Comparison of ENCODE assay signal across 16 cellular contexts in the genomic region with DNA sequence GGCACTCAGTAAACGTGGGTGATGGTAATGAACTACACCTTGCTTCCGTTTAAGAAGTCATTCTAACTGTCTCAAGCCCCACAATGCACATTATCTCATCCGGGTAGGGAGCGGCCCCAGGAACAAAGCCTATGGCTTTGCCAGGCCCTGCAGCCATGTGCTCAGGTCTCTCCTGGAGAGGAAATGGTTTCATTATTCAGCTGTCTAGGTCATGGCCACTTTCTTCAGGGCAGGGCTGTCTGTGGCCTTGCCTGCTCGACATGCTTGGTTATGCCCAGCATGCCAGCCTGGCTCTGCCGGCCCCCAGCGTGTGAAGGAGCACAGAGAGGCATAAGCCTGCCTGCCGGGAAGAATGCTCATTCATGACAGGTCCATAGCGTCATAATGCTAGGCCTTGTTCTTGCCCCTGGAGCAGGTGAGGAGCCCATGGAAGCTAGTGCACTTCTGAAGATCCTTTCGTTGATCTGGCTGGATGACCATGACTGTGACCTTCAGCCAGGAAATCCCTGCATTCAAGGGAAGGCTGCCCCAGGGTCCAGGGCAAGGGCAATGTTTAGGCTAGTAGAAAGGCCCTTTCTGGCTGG. TPM values are rescaled to one million over a fixed set of nuclear protein-coding genes. Genes with fewer than 3 reads are reported as not detected.
A peak's percentile ranks its signal among the peaks of the same experiment; 100 is the strongest.
DNase-seq lines count a peak whose midpoint lies in the region; ATAC-seq, FAIRE-seq and TF ChIP-seq lines count a peak whose summit lies in the region.
"Had no signal": no experiment of that assay in that cellular context is flagged by ENCODE, and none has a peak within 500 bp of the region (broad histone marks: within the 10 kb centered on the region; RNA-seq: fewer than 3 reads in every experiment).

No MANE protein-coding gene starts in this region.

- H4K20me1 ChIP-seq in keratinocyte (ENCODE audit: control insufficient read depth, extremely low read depth, insufficient read depth, low read length) = no peaks in the 10 kb centered on the region

- WGBS in psoas muscle, 3 donors = 25 to 56% (median 41%) methylated on average over 10 of the region's 10 CpGs

- peaks cover 0 to 5% of the 10 kb centered on the region in 2 donors for H3K27me3 Mint-ChIP-seq in CD8-positive, alpha-beta memory T cell

- H3K79me2 ChIP-seq in keratinocyte (ENCODE audit: control insufficient read depth, insufficient read depth, low read length) = no peaks in the 10 kb centered on the region

- POLR2A ChIA-PET in CD8-positive, alpha-beta memory T cell (lab: Charles Lee) = no interaction called here

- no peaks in the 10 kb centered on the region for H3K36me3 Mint-ChIP-seq in CD8-positive, alpha-beta memory T cell
- H3K36me3 Mint-ChIP-seq: memory B cell had no signal

- H2AFZ ChIP-seq in keratinocyte (ENCODE audit: control insufficient read depth, low read length) = peak overlapping the region; percentile 78

- no peaks in the 10 kb centered on the region for H3K9me3 Mint-ChIP-seq in CD8-positive, alpha-beta memory T cell
- H3K9me3 Mint-ChIP-seq: memory B cell had no signal

- in situ Hi-C loops in ACHN (cut with HindIII; ENCODE audit: low pct_ligation_motif_present, low pct_unique_long_range_greater_than_20kb, low sequenced_read_pairs) = no loop called here

- TF ChIP-seq CTCF in keratinocyte (optimal IDR thresholded peaks at IDR 0.05 in 1 of 3, IDR thresholded peaks at IDR 0.05 in 1 of 3, conservative IDR thresholded peaks at IDR 0.05 in 1 of 3; ENCODE audit: extremely low read depth in 1 of 3, insufficient read depth in 2 of 3, low read length in 3 of 3) = no peak
- no peak for TF ChIP-seq CTCF in psoas muscle (IDR thresholded peaks at IDR 0.05)

- no peak overlapping the region for H3K4me2 ChIP-seq in keratinocyte (ENCODE audit: control insufficient read depth, extremely low read depth, insufficient read depth, low read depth, low read length)

- intact Hi-C loops in psoas muscle (cut with DNase I) = no loop called here

- H3K4me1 Mint-ChIP-seq in CD8-positive, alpha-beta memory T cell = peaks cover 39 to 51% (median 48%) of the 10 kb centered on the region in 3 donors

- FAIRE-seq in keratinocyte (lab: Jason Lieb, UNC) = peak; percentile 29
- FAIRE-seq: urothelium cell line had no signal

- peak overlapping the region in 6 of 8 donors; percentile 17 to 83 (median 70) for H3K27ac Mint-ChIP-seq in CD8-positive, alpha-beta memory T cell
- H3K27ac Mint-ChIP-seq: memory B cell, progenitor cell of endocrine pancreas had no signal

- ATAC-seq in psoas muscle (peak in 2 of 4 donors; percentile 2 to 9), HG03159 (IDR thresholded peaks at IDR 0.05; ENCODE audit: unreplicated experiment) (no peak)

- H3K9me3 ChIP-seq in CD8-positive, alpha-beta memory T cell (ENCODE audit: low read length) = no peaks in the 10 kb centered on the region
- H3K9me3 ChIP-seq in SK-N-MC (ENCODE audit: low read depth, low read length) (no peaks in the 10 kb centered on the region), keratinocyte (ENCODE audit: control insufficient read depth, low read depth, low read length) (no peaks in the 10 kb centered on the region), psoas muscle (no peaks in the 10 kb centered on the region)

- no peak overlapping the region for H3K4me3 ChIP-seq in CD8-positive, alpha-beta memory T cell (ENCODE audit: low read length)
- H3K4me3 ChIP-seq in SK-N-MC (no peak overlapping the region), keratinocyte (ENCODE audit: control insufficient read depth in 2 of 3, extremely low read depth in 1 of 3, insufficient read depth in 2 of 3, low read depth in 1 of 3, low read length in 3 of 3) (no peak overlapping the region), psoas muscle (no peak overlapping the region)

- no peak overlapping the region for H3K9ac ChIP-seq in SK-N-MC (ENCODE audit: insufficient read length)
- H3K9ac ChIP-seq in keratinocyte (ENCODE audit: control insufficient read depth, extremely low read depth, insufficient read depth, low read length) = peak overlapping the region; percentile 33

- H3K4me3 Mint-ChIP-seq in CD8-positive, alpha-beta memory T cell = peak overlapping the region in 2 of 7 donors; percentile 26 to 37
- H3K4me3 Mint-ChIP-seq: memory B cell had no signal

- CTCF ChIA-PET in CD8-positive, alpha-beta memory T cell (lab: Charles Lee) = no interaction called here

- H3K27me3 ChIP-seq in CD8-positive, alpha-beta memory T cell (ENCODE audit: insufficient read depth, low read length, poor library complexity, severe bottlenecking) = no peaks in the 10 kb centered on the region
- H3K27me3 ChIP-seq in keratinocyte (ENCODE audit: control insufficient read depth, extremely low read depth, insufficient read depth, low read length) (no peaks in the 10 kb centered on the region), psoas muscle (ENCODE audit: insufficient read depth in 3 of 3, low read length in 2 of 3) (no peaks in the 10 kb centered on the region)

- no peak overlapping the region for H3K27ac ChIP-seq in CD8-positive, alpha-beta memory T cell (ENCODE audit: low read depth, low read length)
- H3K27ac ChIP-seq in SK-N-MC (0 out of 2 replicates have a peak overlapping the region, but pooled peaks have one; percentile 22), keratinocyte (ENCODE audit: control insufficient read depth, insufficient read depth, low read length) (peak overlapping the region; percentile 60), psoas muscle (peak overlapping the region; percentile 95)

- DNase-seq in CD8-positive, alpha-beta memory T cell = no peak
- DNase-seq in SK-N-MC (ENCODE audit: low read depth, low spot score) (no peak), keratinocyte (ENCODE audit: low read depth, low spot score) (no peak), psoas muscle (no peak), ACHN (no peak), NCI-H82 treated with DMSO at 0.1 percent for 48 hours (lab: John Stamatoyannopoulos, UW; ENCODE audit: unreplicated experiment) (no peak), Ammon's horn (ENCODE audit: low spot score) (no peak)
- DNase-seq: activated CD4-positive, CD25-positive, alpha-beta regulatory T cell; cerebellar nuclear complex; Kasumi-1; NCI-H2107; stimulated activated CD4-positive, alpha-beta T cell treated with anti-CD3 and anti-CD28 coated beads, Interleukin-2, amount 100 ng/mL, for 24 hours had no signal

- H3K36me3 ChIP-seq in CD8-positive, alpha-beta memory T cell (ENCODE audit: insufficient read depth, low read length) = no peaks in the 10 kb centered on the region
- H3K36me3 ChIP-seq in SK-N-MC (ENCODE audit: insufficient read depth, low read length) (no peaks in the 10 kb centered on the region), keratinocyte (ENCODE audit: control insufficient read depth in 2 of 2, extremely low read depth in 1 of 2, insufficient read depth in 2 of 2, low read length in 2 of 2) (no peaks in the 10 kb centered on the region), psoas muscle (ENCODE audit: insufficient read depth in 1 of 2, low read depth in 1 of 2) (no peaks in the 10 kb centered on the region)

- dilution Hi-C loops in keratinocyte (cut with MboI; ENCODE audit: extremely low pct_ligation_motif_present, low sequenced_read_pairs) = no loop called here

- H3K4me1 ChIP-seq in CD8-positive, alpha-beta memory T cell (ENCODE audit: insufficient read depth, low read length) = peaks cover 43% of the 10 kb centered on the region
- peaks cover 34% of the 10 kb centered on the region for H3K4me1 ChIP-seq in keratinocyte (ENCODE audit: control insufficient read depth, extremely low read depth, insufficient read depth, low read length)
- peaks cover 36% of the 10 kb centered on the region for H3K4me1 ChIP-seq in psoas muscle

- H3K9me1 ChIP-seq in keratinocyte (ENCODE audit: control insufficient read depth, extremely low read depth, insufficient read depth, low read length) = no peaks in the 10 kb centered on the region

RNA-seq across cellular contexts. Expression of gene FOS, which starts 26.3 kb away (rescaled TPM):
- total RNA-seq in CD8-positive, alpha-beta memory T cell = 10 to 100 TPM; 15.2 to 16.8 TPM
- polyA plus RNA-seq in CD8-positive, alpha-beta memory T cell = 768 TPM
- 29.2 to 141 TPM (median 121 TPM) in 3 replicates for polyA plus RNA-seq in keratinocyte
- 203 TPM for polyA plus RNA-seq in keratinocyte (2011; ENCODE audit: low read depth)
- polyA plus RNA-seq in keratinocyte (2011; cell fraction: cytosol; rRNA removed) = 59.7 and 69.9 TPM in 2 replicates
- polyA plus RNA-seq in keratinocyte (2011; cell fraction: nucleus; rRNA removed) = 468 and 530 TPM in 2 replicates
- 11.9 and 76.3 TPM in 2 replicates for polyA plus RNA-seq in keratinocyte (2012; ENCODE audit: low replicate concordance)
- polyA minus RNA-seq in keratinocyte = 33.5 to 179 TPM (median 146 TPM) in 3 replicates
- polyA minus RNA-seq in keratinocyte (2011; cell fraction: cytosol; rRNA and poly(A)+ RNA removed) = 174 TPM
- 415 and 474 TPM in 2 replicates for polyA minus RNA-seq in keratinocyte (2011; cell fraction: nucleus; rRNA and poly(A)+ RNA removed)
- 100 to 1,000 TPM in 2 of 4 donors, 10 to 100 TPM in 2; 20.7 to 279 (median 95.1) TPM for total RNA-seq in psoas muscle
- 10 to 100 TPM; 15.5 to 51.0 (median 33.8) TPM for polyA plus RNA-seq in psoas muscle
